Comparison of ENCODE assay signal across 26 cellular contexts in the genomic region with DNA sequence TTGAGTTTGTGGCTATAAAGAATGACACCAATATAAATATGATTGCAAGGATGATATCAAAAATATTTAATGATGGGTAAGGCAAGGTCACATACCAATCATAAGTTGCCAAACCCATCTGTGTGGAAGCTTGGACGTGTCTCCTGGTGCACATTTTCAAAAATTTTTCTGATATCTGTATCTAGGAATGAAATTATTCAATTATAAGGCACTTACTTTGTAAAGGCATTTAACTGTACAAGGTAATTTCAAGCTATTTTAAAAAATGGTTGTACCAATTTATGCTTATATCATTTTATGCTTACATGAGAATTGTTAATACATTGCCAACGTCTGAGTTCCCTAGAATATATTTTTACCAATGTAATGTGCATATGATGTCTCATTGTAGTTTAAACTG.
"Had no signal": no experiment of that assay in that cellular context is flagged by ENCODE, and none has a peak within 500 bp of the region (broad histone marks: within the 10 kb centered on the region; RNA-seq: fewer than 3 reads in every experiment).

No MANE protein-coding gene starts in this region.

- ATAC-seq: stimulated activated effector memory CD8-positive, alpha-beta T cell treated with anti-CD3 and anti-CD28 coated beads, Interleukin-12 subunit alpha, Interleukin-12 subunit beta, amount 100 ng/mL, for 72 hours; stimulated activated memory B cell treated with anti-CD40 and anti-IgM and Interleukin-4, amounts not matched to agents 10 μg/mL and 1 μg/mL and 100 μg/mL, for 72 hours; stimulated activated naive B cell treated with anti-CD40 and anti-IgM and Interleukin-4, amounts not matched to agents 10 μg/mL and 1 μg/mL and 100 μg/mL, for 72 hours; stimulated activated naive CD8-positive, alpha-beta T cell treated with anti-CD3 and anti-CD28 coated beads, Interleukin-15, amount 100 ng/mL, for 72 hours; stimulated activated naive CD8-positive, alpha-beta T cell treated with anti-CD3 and anti-CD28 coated beads, Interleukin-15, Interleukin-2, amounts not matched to agents 100 U/mL and 50 U/mL, for 24 hours; upper lobe of right lung had no signal

- H3K27me3 ChIP-seq: stomach, suprapubic skin, testis, thyroid gland, tibial artery, tibial nerve, transverse colon, upper lobe of left lung, upper lobe of right lung, uterus, vagina had no signal

- H3K27ac ChIP-seq: stomach, suprapubic skin, testis, thoracic aorta, thyroid gland, tibial artery, tibial nerve, transverse colon, upper lobe of left lung, upper lobe of right lung, uterus, vagina had no signal

- DNase-seq: stimulated activated CD4-positive, alpha-beta T cell treated with anti-CD3 and anti-CD28 coated beads, Interleukin-2, amount 100 ng/mL, for 48 hours; stimulated activated CD4-positive, alpha-beta T cell treated with anti-CD3 and anti-CD28 coated beads, Interleukin-4, amount 100 ng/mL, for 1 hour; stimulated activated CD4-positive, alpha-beta T cell treated with anti-CD3 and anti-CD28 coated beads, Interleukin-4, amount 100 ng/mL, for 24 hours; stimulated activated CD4-positive, alpha-beta T cell treated with anti-CD3 and anti-CD28 coated beads, Interleukin-4, amount 100 ng/mL, for 4 hours; stimulated activated CD8-positive, alpha-beta memory T cell treated with anti-CD3 and anti-CD28 coated beads, Interleukin-4, amount 100 ng/mL, for 48 hours; stimulated activated naive B cell treated with anti-CD40 and anti-IgM and Interleukin-4, amounts not matched to agents 10 μg/mL and 1 μg/mL and 100 μg/mL, for 72 hours; stimulated activated naive CD4-positive, alpha-beta T cell; stimulated activated naive CD4-positive, alpha-beta T cell treated with Interleukin-2 at 50 U/mL for 16 hours; stimulated activated naive CD8-positive, alpha-beta T cell treated with anti-CD3 and anti-CD28 coated beads, Interleukin-15, amount 100 ng/mL, for 72 hours; stimulated activated naive CD8-positive, alpha-beta T cell treated with anti-CD3 and anti-CD28 coated beads, Interleukin-15, Interleukin-2, amounts not matched to agents 100 U/mL and 50 U/mL, for 24 hours; stomach; substantia nigra; testis; thyroid gland; tibial artery; transverse colon; trophoblast cell; upper lobe of left lung; upper lobe of right lung; uterus had no signal

- H3K4me1 ChIP-seq: stomach, suprapubic skin, testis, tibial artery, tibial nerve, transverse colon, upper lobe of left lung, upper lobe of right lung, uterus, vagina had no signal

- H3K36me3 ChIP-seq: stomach, suprapubic skin, thoracic aorta, thyroid gland, tibial artery, tibial nerve, transverse colon, upper lobe of left lung, upper lobe of right lung, uterus, vagina had no signal

- H3K9me3 ChIP-seq: stomach, suprapubic skin, testis, thoracic aorta, thyroid gland, tibial artery, tibial nerve, transverse colon, upper lobe of left lung, upper lobe of right lung, uterus, vagina had no signal

- H3K4me3 ChIP-seq: stomach, suprapubic skin, testis, thoracic aorta, thyroid gland, tibial artery, tibial nerve, transverse colon, upper lobe of left lung, upper lobe of right lung, uterus, vagina had no signal
